In the genomic region with DNA sequence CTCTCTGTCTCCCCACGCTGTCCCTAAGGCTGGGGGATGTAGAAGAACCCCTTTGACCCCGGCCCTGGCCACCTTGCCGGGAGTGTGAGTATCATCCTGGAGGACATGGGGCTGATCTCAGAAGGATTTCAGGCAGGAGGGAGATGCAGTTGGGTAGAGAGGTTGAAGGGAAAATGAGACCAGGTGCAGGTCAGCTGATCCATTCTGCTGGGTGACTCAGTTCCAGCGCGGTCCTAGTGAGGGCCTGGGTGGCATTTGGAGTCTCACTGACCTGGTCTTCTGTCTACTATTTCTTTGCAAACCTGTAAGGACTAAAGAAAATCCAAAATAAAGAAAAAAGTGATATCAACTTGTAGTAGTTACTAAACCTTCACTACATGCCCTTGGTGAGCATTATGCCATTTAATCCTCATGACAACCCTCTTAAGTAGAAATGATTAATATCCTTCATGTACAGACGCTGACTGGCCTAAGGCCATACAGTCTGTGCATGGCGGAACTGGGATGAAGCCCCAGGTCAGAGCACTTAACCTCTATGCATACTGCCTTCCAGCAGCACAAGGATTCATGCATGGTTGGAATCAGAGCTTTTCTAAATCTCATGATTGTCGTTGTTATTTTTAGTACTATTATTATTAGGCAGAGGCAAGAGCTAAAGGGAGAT, we compare ENCODE assay signal across 19 cellular contexts.
DNase-seq lines count a peak whose midpoint lies in the region; ATAC-seq and TF ChIP-seq lines count a peak whose summit lies in the region.
"Had no signal": no experiment of that assay in that cellular context is flagged by ENCODE, and none has a peak within 500 bp of the region (broad histone marks: within the 10 kb centered on the region; RNA-seq: fewer than 3 reads in every experiment).

No MANE protein-coding gene starts in this region.

- ATAC-seq in GM21786 (IDR thresholded peaks at IDR 0.05; ENCODE audit: unreplicated experiment): peak; percentile 17

- H3K27me3 ChIP-seq in WERI-Rb-1 (ENCODE audit: insufficient read depth, low read depth, severe bottlenecking) (no peaks in the 10 kb centered on the region), mesenchymal stem cell (ENCODE audit: control insufficient read depth in 1 of 2, insufficient read depth in 1 of 2, low read length in 2 of 2) (no peaks in the 10 kb centered on the region)
- H3K27me3 ChIP-seq: upper lobe of left lung had no signal

- peak overlapping the region; percentile 16 for H3K4me3 Mint-ChIP-seq in T-helper 2 cell treated with Interferon-gamma antibody and Interleukin-4, amounts not matched to agents 5 μg/mL and 100 μg/mL, for 36 hours

- no peak overlapping the region for H3K27ac Mint-ChIP-seq in T-helper 2 cell treated with Interferon-gamma antibody and Interleukin-4, amounts not matched to agents 5 μg/mL and 100 μg/mL, for 36 hours

- H2BK120ac ChIP-seq in mesenchymal stem cell (ENCODE audit: low read depth, low read length): no peak overlapping the region

- H3K23ac ChIP-seq in mesenchymal stem cell (ENCODE audit: low read length in 2 of 2): no peak overlapping the region

- no peak overlapping the region for H2BK5ac ChIP-seq in mesenchymal stem cell (ENCODE audit: low read depth, low read length, poor library complexity, severe bottlenecking)

- no peak overlapping the region for H2BK12ac ChIP-seq in mesenchymal stem cell (ENCODE audit: low read length in 2 of 2)

- no peak overlapping the region for H2BK15ac ChIP-seq in mesenchymal stem cell (ENCODE audit: low read depth, poor library complexity, severe bottlenecking)

- peaks cover 3% of the 10 kb centered on the region for H3K9me3 Mint-ChIP-seq in T-helper 2 cell treated with Interferon-gamma antibody and Interleukin-4, amounts not matched to agents 5 μg/mL and 100 μg/mL, for 36 hours

- H3K36me3 Mint-ChIP-seq in T-helper 2 cell treated with Interferon-gamma antibody and Interleukin-4, amounts not matched to agents 5 μg/mL and 100 μg/mL, for 36 hours (ENCODE audit: low read depth): peaks cover 2% of the 10 kb centered on the region

- no peak overlapping the region for H4K8ac ChIP-seq in mesenchymal stem cell (ENCODE audit: low read length)

- H3K14ac ChIP-seq in mesenchymal stem cell (ENCODE audit: low read length in 2 of 2): no peak overlapping the region

- no peak for DNase-seq in T-helper 2 cell treated with Interferon-gamma antibody and Interleukin-4, amounts not matched to agents 5 μg/mL and 100 μg/mL, for 36 hours (ENCODE audit: low spot score)
- DNase-seq in T-helper 2 cell (no peak), WERI-Rb-1 (peak; percentile 39), mesenchymal stem cell (peak; percentile 26), cerebellum (ENCODE audit: low spot score) (no peak), NCI-H2107 (lab: John Stamatoyannopoulos, UW) (no peak)
- DNase-seq in activated CD4-positive, CD25-positive, alpha-beta regulatory T cell (lab: John Stamatoyannopoulos, UW): no peak
- DNase-seq: activated effector memory CD4-positive, alpha-beta T cell treated with Interleukin-2 at 50 U/mL for 16 hours; amniotic stem cell; esophagus squamous epithelium; HCEC 1CT; left ventricle myocardium inferior; mucosa of descending colon; NCI-H2227 treated with DMSO at 0.1 percent for 48 hours; NK-92 treated with Interleukin-12 subunit alpha and Interleukin-12 subunit beta, amount 100 ng/mL, for 24 hours; psoas muscle; stimulated activated CD4-positive, alpha-beta T cell treated with anti-CD3 and anti-CD28 coated beads, Interleukin-2, amount 100 ng/mL, for 48 hours; upper lobe of left lung had no signal

- H3K4me1 ChIP-seq in mesenchymal stem cell (ENCODE audit: control insufficient read depth, insufficient read depth, low read depth, low read length): no peaks in the 10 kb centered on the region

- 90% methylated on average over 8 of the region's 8 CpGs for WGBS in mesenchymal stem cell

- no peak overlapping the region for H3K18ac ChIP-seq in mesenchymal stem cell (ENCODE audit: low read depth in 1 of 2, low read length in 2 of 2)

- H3K79me1 ChIP-seq in mesenchymal stem cell (replicated peaks; ENCODE audit: low read length, poor library complexity, severe bottlenecking): peaks cover 6% of the 10 kb centered on the region

- TF ChIP-seq CTCF in WERI-Rb-1 (IDR thresholded peaks at IDR 0.05; ENCODE audit: low read depth, low read length): no peak

- no peak overlapping the region for H4K91ac ChIP-seq in mesenchymal stem cell (ENCODE audit: low read length)

- H3K9me3 ChIP-seq in WERI-Rb-1 (ENCODE audit: severe bottlenecking) (no peaks in the 10 kb centered on the region), mesenchymal stem cell (ENCODE audit: control insufficient read depth, low read length) (no peaks in the 10 kb centered on the region)
- H3K9me3 ChIP-seq: esophagus squamous epithelium, left ventricle myocardium inferior, mucosa of descending colon, psoas muscle, upper lobe of left lung had no signal

- H3K36me3 ChIP-seq in WERI-Rb-1: no peaks in the 10 kb centered on the region
- no peaks in the 10 kb centered on the region for H3K36me3 ChIP-seq in mesenchymal stem cell (ENCODE audit: control insufficient read depth in 1 of 2, insufficient read depth in 2 of 2, low read depth in 1 of 2, low read length in 2 of 2)
- H3K36me3 ChIP-seq: esophagus squamous epithelium, left ventricle myocardium inferior, upper lobe of left lung had no signal

- H2AK5ac ChIP-seq in mesenchymal stem cell (ENCODE audit: low read length, severe bottlenecking): no peak overlapping the region

- no peak overlapping the region for H3K4ac ChIP-seq in mesenchymal stem cell (ENCODE audit: low read depth in 1 of 2, low read length in 2 of 2)

- no peak overlapping the region for H2AFZ ChIP-seq in mesenchymal stem cell (ENCODE audit: low read depth, low read length)

- H3K4me2 ChIP-seq in mesenchymal stem cell (ENCODE audit: low read length, poor library complexity, severe bottlenecking): no peak overlapping the region

- H3K27ac ChIP-seq in WERI-Rb-1 (peak overlapping the region; percentile 18; the same call in 1 of the 2 replicates), mesenchymal stem cell (ENCODE audit: low read length, poor library complexity, severe bottlenecking) (no peak overlapping the region)
- H3K27ac ChIP-seq: esophagus squamous epithelium, left ventricle myocardium inferior, psoas muscle, upper lobe of left lung had no signal

- H3K27me3 Mint-ChIP-seq in T-helper 2 cell treated with Interferon-gamma antibody and Interleukin-4, amounts not matched to agents 5 μg/mL and 100 μg/mL, for 36 hours (ENCODE audit: low read depth): peaks cover 7% of the 10 kb centered on the region

- peaks cover 30% of the 10 kb centered on the region for H3K4me1 Mint-ChIP-seq in T-helper 2 cell treated with Interferon-gamma antibody and Interleukin-4, amounts not matched to agents 5 μg/mL and 100 μg/mL, for 36 hours (ENCODE audit: low read depth)

- no peak overlapping the region for H3K9ac ChIP-seq in mesenchymal stem cell (ENCODE audit: low read length)

- H3K4me3 ChIP-seq in WERI-Rb-1 (ENCODE audit: low read depth, low read length): no peak overlapping the region
- no peak overlapping the region for H3K4me3 ChIP-seq in mesenchymal stem cell (ENCODE audit: insufficient read depth in 1 of 2, low read depth in 1 of 2, low read length in 2 of 2)
- H3K4me3 ChIP-seq: esophagus squamous epithelium, left ventricle myocardium inferior, mucosa of descending colon, psoas muscle, upper lobe of left lung had no signal

Comparison
In these comparisons a context has a peak if more than half of its experiments do, and no peak if none do; other contexts are left out.
1. DNase-seq: peak in WERI-Rb-1 (single experiment) and mesenchymal stem cell (single experiment); none in T-helper 2 cell treated with Interferon-gamma antibody and Interleukin-4, amounts not matched to agents 5 μg/mL and 100 μg/mL, for 36 hours (single experiment), T-helper 2 cell (0 of 5), activated CD4-positive, CD25-positive, alpha-beta regulatory T cell (0 of 4), cerebellum (single experiment) and NCI-H2107 (single experiment).